Comparison of ENCODE assay signal across 8 cellular contexts in the genomic region with DNA sequence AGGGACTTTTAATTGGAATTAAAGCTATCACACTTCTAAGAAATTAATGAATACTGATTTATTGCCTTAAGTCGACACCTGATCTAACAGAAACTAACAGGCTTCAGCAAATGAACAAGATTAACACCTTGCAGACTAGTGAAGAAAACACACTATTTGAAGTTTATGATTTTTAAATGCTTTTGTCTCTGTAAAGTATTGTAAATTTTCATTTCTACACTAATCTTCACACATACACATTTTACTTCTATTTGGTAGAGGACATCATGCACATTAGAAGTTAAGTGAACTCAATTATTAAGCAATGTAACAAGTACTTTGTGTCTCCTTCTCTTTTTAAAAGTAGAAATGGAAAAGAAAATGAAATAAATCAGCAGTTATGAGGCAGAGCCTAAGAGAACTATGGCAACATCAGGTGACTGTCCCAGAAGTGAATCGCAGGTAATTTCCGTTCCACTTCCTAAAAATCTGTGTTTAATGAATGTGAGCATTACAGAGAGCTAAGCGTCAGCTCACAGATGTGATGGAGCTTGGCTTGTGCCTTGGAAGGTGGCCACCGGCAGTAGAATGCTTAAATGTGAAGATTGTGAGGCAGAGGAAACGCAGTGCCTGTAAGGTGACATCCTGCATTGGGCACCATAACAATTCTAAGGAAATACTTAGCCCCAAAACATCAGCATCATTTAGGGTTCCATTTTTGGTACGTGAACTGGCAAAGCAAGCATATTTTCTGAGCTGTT. TPM values are rescaled to one million over a fixed set of nuclear protein-coding genes. Genes with fewer than 3 reads are reported as not detected.
A peak's percentile ranks its signal among the peaks of the same experiment; 100 is the strongest.
DNase-seq lines count a peak whose midpoint lies in the region; ATAC-seq and TF ChIP-seq lines count a peak whose summit lies in the region.

No MANE protein-coding gene starts in this region.

- in situ Hi-C loops in brain microvascular endothelial cell (cut with HindIII; ENCODE audit: low pct_ligation_motif_present, low sequenced_read_pairs): no loop called here

- intact Hi-C loops in left ventricle myocardium inferior (cut with micrococcal nuclease): no loop called here
- intact Hi-C loops in cardiac septum (cut with DNase I): no loop called here
- intact Hi-C loops in upper lobe of right lung (cut with DNase I): no loop called here

- no peak for ATAC-seq in upper lobe of right lung
- ATAC-seq in omental fat pad (ENCODE audit: low FRiP score): no peak

- peak overlapping the region; percentile 95 for H3K4me3 ChIP-seq in left ventricle myocardium inferior
- H3K4me3 ChIP-seq in brain microvascular endothelial cell (ENCODE audit: low read depth, low read length): peak overlapping the region; percentile 100
- H3K4me3 ChIP-seq in mesodermal cell (ENCODE audit: extremely low read depth, insufficient read depth, low read length, poor library complexity, severe bottlenecking): peak overlapping the region; percentile 87
- H3K4me3 ChIP-seq in upper lobe of right lung: peak overlapping the region; percentile 96

- H3K27me3 ChIP-seq in left ventricle myocardium inferior (ENCODE audit: low read depth) (no peaks in the 10 kb centered on the region), brain microvascular endothelial cell (replicated peaks) (no peaks in the 10 kb centered on the region), upper lobe of right lung (no peaks in the 10 kb centered on the region)

- 93 to 96% methylated on average over 4 to 5 of the region's 7 CpGs for WGBS in mesodermal cell (ENCODE audit: insufficient coverage in 2 of 2), 2 experiments

- TF ChIP-seq CTCF in left ventricle myocardium inferior (IDR thresholded peaks at IDR 0.05; ENCODE audit: borderline replicate concordance) (no peak), brain microvascular endothelial cell (IDR thresholded peaks at IDR 0.05; ENCODE audit: low read depth, low read length, missing control alignments) (no peak), upper lobe of right lung (IDR thresholded peaks at IDR 0.05) (no peak), omental fat pad (IDR thresholded peaks at IDR 0.05) (no peak)

- peaks cover 60% of the 10 kb centered on the region for H3K4me1 ChIP-seq in left ventricle myocardium inferior
- peaks cover 12% of the 10 kb centered on the region for H3K4me1 ChIP-seq in mesodermal cell (ENCODE audit: control insufficient read depth, insufficient read depth, low read length, poor library complexity, severe bottlenecking)
- H3K4me1 ChIP-seq in upper lobe of right lung: peaks cover 41% of the 10 kb centered on the region

- H3K27ac ChIP-seq in left ventricle myocardium inferior (replicated peaks) (peak overlapping the region; percentile 99), brain microvascular endothelial cell (no peak overlapping the region), mesodermal cell (ENCODE audit: low read depth, low read length, severe bottlenecking) (no peak overlapping the region), upper lobe of right lung (peak overlapping the region; percentile 37)

- H3K9me3 ChIP-seq in left ventricle myocardium inferior (replicated peaks): no peaks in the 10 kb centered on the region
- H3K9me3 ChIP-seq in mesodermal cell (ENCODE audit: control insufficient read depth, low read length): no peaks in the 10 kb centered on the region
- H3K9me3 ChIP-seq in upper lobe of right lung: no peaks in the 10 kb centered on the region

- DNase-seq in left ventricle myocardium inferior (no peak), cardiac septum (ENCODE audit: low spot score) (no peak), brain microvascular endothelial cell (no peak), upper lobe of right lung (no peak), foreskin melanocyte (no peak), NCI-H1048 (lab: John Stamatoyannopoulos, UW) (no peak), omental fat pad (ENCODE audit: low spot score) (no peak)

- H3K36me3 ChIP-seq in left ventricle myocardium inferior: peaks cover 6% of the 10 kb centered on the region
- H3K36me3 ChIP-seq in brain microvascular endothelial cell (replicated peaks): peaks cover 11% of the 10 kb centered on the region
- peaks cover 34% of the 10 kb centered on the region for H3K36me3 ChIP-seq in mesodermal cell (ENCODE audit: control insufficient read depth, insufficient read depth, low read length)
- peaks cover 21% of the 10 kb centered on the region for H3K36me3 ChIP-seq in upper lobe of right lung

RNA-seq across cellular contexts. Expression of a gene that starts 1.2 kb away (rescaled TPM):
- total RNA-seq in left ventricle myocardium inferior (56.4 TPM), cardiac septum (76.5 TPM), upper lobe of right lung (114 TPM), omental fat pad (10 to 100 TPM; 77.0 to 87.8 (median 82.3) TPM)
- 92.7 TPM for polyA plus RNA-seq in mesodermal cell (2013, experiment 1 of 2)
- 83.4 TPM for polyA plus RNA-seq in mesodermal cell (2013, experiment 2 of 2)

RNA-seq across cellular contexts. Expression of a gene that starts 31.8 kb away (rescaled TPM):
- total RNA-seq in left ventricle myocardium inferior: 2.8 TPM
- 0.62 TPM for total RNA-seq in cardiac septum
- 3.7 TPM for polyA plus RNA-seq in mesodermal cell (2013, experiment 1 of 2)
- 4.0 TPM for polyA plus RNA-seq in mesodermal cell (2013, experiment 2 of 2)
- 4.5 TPM for total RNA-seq in upper lobe of right lung
- 100 to 1,000 TPM in 3 of 4 donors, 10 to 100 TPM in 1; 75.0 to 252 (median 113) TPM for total RNA-seq in omental fat pad

Comparison
In these comparisons a context has a peak if more than half of its experiments do, and no peak if none do; other contexts are left out.
1. H3K27ac ChIP-seq: peak in left ventricle myocardium inferior (single experiment) and upper lobe of right lung (single experiment); none in brain microvascular endothelial cell (single experiment) and mesodermal cell (single experiment).
2. RNA of a gene that starts 31.8 kb away (total RNA-seq): 75.0 to 252 TPM in omental fat pad; 4.5 TPM in upper lobe of right lung (single experiment), 2.8 TPM in left ventricle myocardium inferior (single experiment) and 0.62 TPM in cardiac septum (single experiment); every median in the first group is over 10 times any median in the second.
3. Peak in every context shown above with its lines, with median percentiles within 50 percentile points of each other: H3K4me3 ChIP-seq.